In the genomic region with DNA sequence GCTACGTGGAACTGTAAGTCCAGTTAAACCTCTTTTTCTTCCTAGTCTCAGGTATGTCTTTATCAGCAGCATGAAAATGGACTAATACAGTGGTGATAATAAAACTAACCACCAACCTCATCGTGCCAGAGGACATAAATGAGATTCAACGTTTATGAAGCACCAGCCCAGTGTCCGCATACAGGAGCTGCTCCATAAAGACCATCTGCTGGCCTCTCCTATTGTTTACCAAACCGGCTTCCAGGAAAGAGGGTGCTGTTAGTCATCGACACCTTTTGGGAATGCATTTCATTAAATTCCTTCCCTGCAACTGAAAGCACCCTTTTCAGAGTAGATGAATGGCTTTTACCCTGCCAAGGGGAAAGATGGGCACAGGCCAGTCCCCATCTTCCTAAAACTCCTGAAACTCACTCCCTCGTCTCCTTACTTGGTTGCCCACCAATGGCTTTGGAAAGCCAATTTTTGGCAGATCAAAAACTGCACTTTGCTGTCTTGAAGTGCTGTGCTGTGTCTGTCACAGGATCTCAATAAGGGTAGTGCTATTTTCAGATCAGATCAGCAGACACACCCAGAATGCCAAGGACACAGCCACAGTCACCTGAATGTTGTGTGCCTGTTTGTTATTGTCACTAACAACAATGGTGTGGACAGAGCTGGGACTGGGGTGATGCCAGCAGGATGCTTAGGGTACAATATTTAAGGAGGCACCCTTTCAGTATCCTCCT, we compare ENCODE assay signal across 15 cellular contexts.
DNase-seq lines count a peak whose midpoint lies in the region; ATAC-seq and TF ChIP-seq lines count a peak whose summit lies in the region.
"Had no signal": no experiment of that assay in that cellular context is flagged by ENCODE, and none has a peak within 500 bp of the region (broad histone marks: within the 10 kb centered on the region; RNA-seq: fewer than 3 reads in every experiment).

No MANE protein-coding gene starts in this region.

- ATAC-seq in Right ventricle myocardium superior (ENCODE audit: poor library complexity) (peak; percentile 92), sciatic nerve (no peak), GM21423 (IDR thresholded peaks at IDR 0.05; ENCODE audit: unreplicated experiment) (no peak)
- ATAC-seq: activated CD4-positive, CD25-positive, alpha-beta regulatory T cell treated with anti-CD3 and anti-CD28 coated beads, Interleukin-2, amount 50 U/mL, for 24 hours; activated T-cell treated with anti-CD3 and anti-CD28 coated beads, Interleukin-2, amount 50 U/mL, for 4 hours had no signal

- H3K27me3 Mint-ChIP-seq in type B pancreatic cell, result no peaks in the 10 kb centered on the region

- H3K9me3 Mint-ChIP-seq in type B pancreatic cell, result peaks cover 4% of the 10 kb centered on the region
- H3K9me3 Mint-ChIP-seq: activated T-cell treated with anti-CD3 and anti-CD28 coated beads, Interleukin-2, amount 50 U/mL, for 4 hours had no signal

- peaks cover 18% of the 10 kb centered on the region for H3K4me1 ChIP-seq in OCI-LY1 (ENCODE audit: insufficient read depth, low read length, severe bottlenecking)
- H3K4me1 ChIP-seq: Caco-2, tibial nerve had no signal

- no peak overlapping the region for H2AFZ ChIP-seq in OCI-LY1 (ENCODE audit: low read length)

- H3K27ac ChIP-seq in OCI-LY1 (ENCODE audit: low read depth, low read length, poor library complexity, severe bottlenecking), result no peak overlapping the region
- H3K27ac ChIP-seq: spleen, tibial nerve had no signal

- H3K4me3 ChIP-seq in OCI-LY1 (ENCODE audit: low read depth, low read length, poor library complexity, severe bottlenecking), result peak overlapping the region; percentile 51
- H3K4me3 ChIP-seq: spleen, tibial nerve had no signal

- H3K27me3 ChIP-seq in OCI-LY1 (ENCODE audit: insufficient read depth, low read length), result no peaks in the 10 kb centered on the region; the same call in 1 of the 2 replicates
- H3K27me3 ChIP-seq: spleen, tibial nerve had no signal

- no peaks in the 10 kb centered on the region for H3F3A ChIP-seq in OCI-LY1 (ENCODE audit: insufficient read depth, low read length)

- no peaks in the 10 kb centered on the region for H3K9me2 ChIP-seq in OCI-LY1 (ENCODE audit: low read depth, low read length)

- intact Hi-C loops in Right ventricle myocardium superior (cut with DNase I) (loop anchor here (10.0 kb wide), 1 partner anchor 484 kb away; a partner anchor contains a TSS), sciatic nerve (cut with DNase I) (no loop called here)

- H4K20me1 ChIP-seq in OCI-LY1 (ENCODE audit: insufficient read depth, low read length), result no peaks in the 10 kb centered on the region

- H3K27ac Mint-ChIP-seq in type B pancreatic cell, result peak overlapping the region; percentile 35
- H3K27ac Mint-ChIP-seq: dendritic cell treated with granulocyte-macrophage colony-stimulating factor and Interleukin-4, amounts not matched to agents 40 ng/mL and 50 ng/mL, for 4 days; nephron progenitor cell had no signal

- no peaks in the 10 kb centered on the region for H3K79me2 ChIP-seq in OCI-LY1 (ENCODE audit: insufficient read depth, low read length)

- peak overlapping the region; percentile 28 for H3K4me3 Mint-ChIP-seq in type B pancreatic cell
- H3K4me3 Mint-ChIP-seq: activated T-cell treated with anti-CD3 and anti-CD28 coated beads, Interleukin-2, amount 50 U/mL, for 4 hours; dendritic cell treated with granulocyte-macrophage colony-stimulating factor and Interleukin-4, amounts not matched to agents 40 ng/mL and 50 ng/mL, for 4 days; nephron progenitor cell had no signal

- peak overlapping the region; percentile 43 for H3K9ac ChIP-seq in OCI-LY1 (ENCODE audit: low read length)

- H3K36me3 ChIP-seq in OCI-LY1 (ENCODE audit: insufficient read depth, low read length), result no peaks in the 10 kb centered on the region; the same call in 1 of the 2 replicates
- H3K36me3 ChIP-seq: spleen, tibial nerve had no signal

- peak overlapping the region; percentile 58 for H3K4me2 ChIP-seq in OCI-LY1 (ENCODE audit: low read length)

- H3K9me3 ChIP-seq in OCI-LY1 (ENCODE audit: low read length), result no peaks in the 10 kb centered on the region
- H3K9me3 ChIP-seq: Caco-2, spleen had no signal

- TF ChIP-seq CTCF in OCI-LY1 (IDR thresholded peaks at IDR 0.05; ENCODE audit: low read length) (no peak), type B pancreatic cell (conservative IDR thresholded peaks at IDR 0.05) (no peak)

- DNase-seq in NCI-H2171 treated with DMSO at 0.1 percent for 48 hours (lab: John Stamatoyannopoulos, UW) (peak; percentile 10), NCI-H2171 (lab: John Stamatoyannopoulos, UW) (no peak), Right ventricle myocardium superior (peak; percentile 46), type B pancreatic cell (ENCODE audit: extremely low spot score, unreplicated experiment) (no peak), midbrain (lab: John Stamatoyannopoulos, UW) (no peak), sciatic nerve (ENCODE audit: low spot score) (no peak)
- DNase-seq: activated T-cell treated with anti-CD3 and anti-CD28 coated beads, Interleukin-2, amount 50 U/mL, for 4 hours; Caco-2; nephron progenitor cell; spleen had no signal

- peaks cover 13% of the 10 kb centered on the region for H3K4me1 Mint-ChIP-seq in type B pancreatic cell (ENCODE audit: unreplicated experiment)

- peaks cover 4% of the 10 kb centered on the region for H3K36me3 Mint-ChIP-seq in type B pancreatic cell

Comparison
In these comparisons a context has a peak if more than half of its experiments do, and no peak if none do; other contexts are left out.
1. DNase-seq: peak in NCI-H2171 treated with DMSO at 0.1 percent for 48 hours (single experiment) and Right ventricle myocardium superior (single experiment); none in NCI-H2171 (single experiment), type B pancreatic cell (single experiment), midbrain (single experiment) and sciatic nerve (single experiment).